Comparison of ENCODE assay signal across 8 cellular contexts in the genomic region with DNA sequence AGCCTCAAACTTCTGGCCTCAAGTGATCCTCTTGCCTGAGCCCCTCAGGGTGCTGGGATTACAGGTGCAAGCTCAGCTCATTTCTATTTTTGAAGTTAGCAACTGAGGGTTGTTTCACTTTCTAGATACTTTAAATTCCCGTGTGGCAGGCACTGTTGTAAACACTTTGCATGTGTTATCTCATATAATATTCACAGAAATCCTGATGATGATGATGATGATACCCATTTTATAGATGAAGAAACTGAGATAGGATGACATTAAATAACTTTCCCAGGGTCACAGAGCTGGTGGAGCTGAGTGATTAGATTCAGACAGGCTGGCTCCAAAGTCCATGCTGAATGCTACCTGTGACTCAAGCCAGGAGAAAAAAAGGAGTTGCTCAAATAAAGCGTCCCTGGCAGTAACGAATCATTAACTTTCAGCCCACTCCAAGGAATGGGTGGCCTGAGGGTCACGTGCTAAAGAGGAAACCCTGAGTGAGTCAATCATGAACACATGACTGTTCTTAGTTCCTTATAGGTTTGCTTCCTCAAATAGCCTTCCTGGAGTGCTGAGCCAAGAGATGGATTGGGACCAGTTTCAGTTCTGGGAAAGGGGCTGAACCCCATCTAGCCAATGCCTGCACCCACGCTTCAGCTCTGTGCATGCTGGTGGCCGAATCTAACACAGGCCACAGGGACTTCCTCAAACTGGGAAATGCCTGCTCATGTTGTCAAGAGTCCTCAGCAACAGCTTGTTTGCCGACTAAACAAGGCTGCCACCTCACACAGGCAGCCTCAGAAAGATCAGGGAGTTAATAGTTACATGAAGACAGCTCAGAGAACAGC. TPM values are rescaled to one million over a fixed set of nuclear protein-coding genes. Genes with fewer than 3 reads are reported as not detected.
DNase-seq lines count a peak whose midpoint lies in the region; ATAC-seq, FAIRE-seq and TF ChIP-seq lines count a peak whose summit lies in the region.

No MANE protein-coding gene starts in this region.

- H3K27ac Mint-ChIP-seq in activated naive CD4-positive, alpha-beta T cell treated with anti-CD3 and anti-CD28 coated beads, Interleukin-2, amount 50 U/mL, for 72 hours = peak overlapping the region; percentile 40 to 91

- ATAC-seq in activated naive CD4-positive, alpha-beta T cell treated with anti-CD3 and anti-CD28 coated beads, Interleukin-2, amount 50 U/mL, for 72 hours = peak; percentile 64 to 85

- H3K4me3 ChIP-seq in fibroblast of lung (replicated peaks in 1 of 4; ENCODE audit: control extremely low read depth in 1 of 4, insufficient read depth in 1 of 4, low read depth in 3 of 4, low read length in 4 of 4) (peak overlapping the region in 1 of 4 experiments; percentile 27), neural cell (ENCODE audit: low read length) (no peak overlapping the region)

- in situ Hi-C loops in KBM-7 (cut with MboI; ENCODE audit: low pct_unique_long_range_greater_than_20kb, low sequenced_read_pairs) = no loop called here

- no peaks in the 10 kb centered on the region for H3K4me1 ChIP-seq in fibroblast of lung (ENCODE audit: control insufficient read depth, extremely low read depth, insufficient read depth, low read length)

- FAIRE-seq in frontal cortex (lab: Jason Lieb, UNC) = no peak

- H3K9ac ChIP-seq in fibroblast of lung (ENCODE audit: insufficient read depth, low read length) = no peak overlapping the region
- H3K9ac ChIP-seq in neural cell (ENCODE audit: low read length) = no peak overlapping the region

- H3K9me3 ChIP-seq in fibroblast of lung (ENCODE audit: control insufficient read depth, insufficient read depth, low read depth, low read length) (no peaks in the 10 kb centered on the region), neural cell (ENCODE audit: low read length) (no peaks in the 10 kb centered on the region)

- H3F3A ChIP-seq in neural cell (ENCODE audit: insufficient read depth, low read length, poor library complexity, severe bottlenecking) = no peaks in the 10 kb centered on the region

- no peaks in the 10 kb centered on the region for H3K9me2 ChIP-seq in neural cell (ENCODE audit: insufficient read depth, low read length)

- peak overlapping the region; percentile 57 for H3K4me2 ChIP-seq in fibroblast of lung (ENCODE audit: extremely low read depth, insufficient read depth, low read length)
- H3K4me2 ChIP-seq in neural cell (ENCODE audit: low read length) = no peak overlapping the region

- no peaks in the 10 kb centered on the region for H4K20me1 ChIP-seq in fibroblast of lung (ENCODE audit: control insufficient read depth, extremely low read depth, insufficient read depth, low read length)
- no peaks in the 10 kb centered on the region for H4K20me1 ChIP-seq in neural cell (ENCODE audit: insufficient read depth)

- H3K27ac ChIP-seq in fibroblast of lung (ENCODE audit: insufficient read depth, low read length) = peak overlapping the region; percentile 76
- no peak overlapping the region for H3K27ac ChIP-seq in neural cell (ENCODE audit: low read length)

- no peaks in the 10 kb centered on the region for H3K36me3 Mint-ChIP-seq in activated naive CD4-positive, alpha-beta T cell treated with anti-CD3 and anti-CD28 coated beads, Interleukin-2, amount 50 U/mL, for 72 hours

- TF ChIP-seq EP300 in neural cell (conservative IDR thresholded peaks at IDR 0.05; ENCODE audit: poor library complexity, severe bottlenecking) = peak; percentile 22

- DNase-seq in activated naive CD4-positive, alpha-beta T cell treated with anti-CD3 and anti-CD28 coated beads, Interleukin-2, amount 50 U/mL, for 72 hours (ENCODE audit: low spot score in 2 of 2) = no peak
- no peak for DNase-seq in activated naive CD4-positive, alpha-beta T cell treated with anti-CD3 and anti-CD28 coated beads, Interleukin-2, amount 50 U/mL, for 16 hours
- DNase-seq in GOT3 (lab: John Stamatoyannopoulos, UW) (peak; percentile 41), KBM-7 (peak; percentile 95), SW480 (ENCODE audit: low spot score) (peak; percentile 74), fibroblast of lung (ENCODE audit: low read depth in 2 of 2) (peak; percentile 84 to 96), frontal cortex (ENCODE audit: low spot score in 2 of 2) (no peak)

- H3K27me3 ChIP-seq in fibroblast of lung (ENCODE audit: control insufficient read depth, insufficient read depth, low read length) = no peaks in the 10 kb centered on the region
- no peaks in the 10 kb centered on the region for H3K27me3 ChIP-seq in neural cell (ENCODE audit: insufficient read depth, low read depth, low read length)

- TF ChIP-seq RAD21 in neural cell (conservative IDR thresholded peaks at IDR 0.05) = no peak

- H3K36me3 ChIP-seq in fibroblast of lung (ENCODE audit: control insufficient read depth, insufficient read depth, low read length) = no peaks in the 10 kb centered on the region
- no peaks in the 10 kb centered on the region for H3K36me3 ChIP-seq in neural cell (ENCODE audit: insufficient read depth, low read length)

- H3K9me3 Mint-ChIP-seq in activated naive CD4-positive, alpha-beta T cell treated with anti-CD3 and anti-CD28 coated beads, Interleukin-2, amount 50 U/mL, for 72 hours = no peaks in the 10 kb centered on the region

- TF ChIP-seq CTCF in fibroblast of lung (conservative IDR thresholded peaks at IDR 0.05 in 1 of 2, IDR thresholded peaks at IDR 0.05 in 1 of 2; ENCODE audit: low read depth in 1 of 2, low read length in 2 of 2) = no peak
- TF ChIP-seq CTCF in neural cell (IDR thresholded peaks at IDR 0.05; ENCODE audit: poor library complexity, severe bottlenecking) = no peak

- H3K79me2 ChIP-seq in fibroblast of lung (ENCODE audit: control insufficient read depth, insufficient read depth, low read length) = no peaks in the 10 kb centered on the region
- no peaks in the 10 kb centered on the region for H3K79me2 ChIP-seq in neural cell (replicated peaks; ENCODE audit: insufficient read depth, low read length)

- H2AFZ ChIP-seq in fibroblast of lung (ENCODE audit: low read length) (peak overlapping the region; percentile 79), neural cell (ENCODE audit: low read depth, low read length) (no peak overlapping the region)

TF ChIP-seq in neural cell, 6 proteins besides CTCF, POLR2A, EP300 and RAD21:
- TF ChIP-seq TAF1 (IDR thresholded peaks at IDR 0.05; ENCODE audit: low read depth) (no peak), EZH2 (IDR thresholded peaks at IDR 0.05; ENCODE audit: borderline replicate concordance, insufficient read depth, low read length, poor library complexity, severe bottlenecking) (no peak), SMC3 (conservative IDR thresholded peaks at IDR 0.05; ENCODE audit: poor library complexity) (no peak), MXI1 (conservative IDR thresholded peaks at IDR 0.05; ENCODE audit: poor library complexity, severe bottlenecking) (no peak), POLR2AphosphoS5 (IDR thresholded peaks at IDR 0.05) (no peak)
- TF ChIP-seq, protein P1, sequence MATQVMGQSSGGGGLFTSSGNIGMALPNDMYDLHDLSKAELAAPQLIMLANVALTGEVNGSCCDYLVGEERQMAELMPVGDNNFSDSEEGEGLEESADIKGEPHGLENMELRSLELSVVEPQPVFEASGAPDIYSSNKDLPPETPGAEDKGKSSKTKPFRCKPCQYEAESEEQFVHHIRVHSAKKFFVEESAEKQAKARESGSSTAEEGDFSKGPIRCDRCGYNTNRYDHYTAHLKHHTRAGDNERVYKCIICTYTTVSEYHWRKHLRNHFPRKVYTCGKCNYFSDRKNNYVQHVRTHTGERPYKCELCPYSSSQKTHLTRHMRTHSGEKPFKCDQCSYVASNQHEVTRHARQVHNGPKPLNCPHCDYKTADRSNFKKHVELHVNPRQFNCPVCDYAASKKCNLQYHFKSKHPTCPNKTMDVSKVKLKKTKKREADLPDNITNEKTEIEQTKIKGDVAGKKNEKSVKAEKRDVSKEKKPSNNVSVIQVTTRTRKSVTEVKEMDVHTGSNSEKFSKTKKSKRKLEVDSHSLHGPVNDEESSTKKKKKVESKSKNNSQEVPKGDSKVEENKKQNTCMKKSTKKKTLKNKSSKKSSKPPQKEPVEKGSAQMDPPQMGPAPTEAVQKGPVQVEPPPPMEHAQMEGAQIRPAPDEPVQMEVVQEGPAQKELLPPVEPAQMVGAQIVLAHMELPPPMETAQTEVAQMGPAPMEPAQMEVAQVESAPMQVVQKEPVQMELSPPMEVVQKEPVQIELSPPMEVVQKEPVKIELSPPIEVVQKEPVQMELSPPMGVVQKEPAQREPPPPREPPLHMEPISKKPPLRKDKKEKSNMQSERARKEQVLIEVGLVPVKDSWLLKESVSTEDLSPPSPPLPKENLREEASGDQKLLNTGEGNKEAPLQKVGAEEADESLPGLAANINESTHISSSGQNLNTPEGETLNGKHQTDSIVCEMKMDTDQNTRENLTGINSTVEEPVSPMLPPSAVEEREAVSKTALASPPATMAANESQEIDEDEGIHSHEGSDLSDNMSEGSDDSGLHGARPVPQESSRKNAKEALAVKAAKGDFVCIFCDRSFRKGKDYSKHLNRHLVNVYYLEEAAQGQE (IDR thresholded peaks at IDR 0.05; ENCODE audit: borderline replicate concordance) = no peak

RNA-seq across cellular contexts. Expression of gene RBM47, which starts 52.8 kb away (rescaled TPM):
- 1 to 10 TPM in 1 of 2 donors, under 1 TPM in 1; 0.59 to 3.3 TPM for total RNA-seq in activated naive CD4-positive, alpha-beta T cell treated with anti-CD3 and anti-CD28 coated beads, Interleukin-2, amount 50 U/mL, for 72 hours
- total RNA-seq in fibroblast of lung (1.8 and 2.3 TPM in 2 replicates), frontal cortex (0.82 TPM)
- polyA plus RNA-seq in fibroblast of lung (0.14 and 0.73 TPM in 2 replicates), neural cell (1.7 and 2.4 TPM in 2 replicates)
- 0.07 and 0.41 TPM in 2 replicates for polyA plus RNA-seq in fibroblast of lung (2012)
- polyA minus RNA-seq in fibroblast of lung (ENCODE audit: low replicate concordance) (not detected in 2 replicates), neural cell (0.97 and 1.0 TPM in 2 replicates)

Comparison
In these comparisons a context has a peak if more than half of its experiments do, and no peak if none do; other contexts are left out.
1. DNase-seq: peak in GOT3 (single experiment), KBM-7 (single experiment), SW480 (single experiment) and fibroblast of lung (2 of 2); none in activated naive CD4-positive, alpha-beta T cell treated with anti-CD3 and anti-CD28 coated beads, Interleukin-2, amount 50 U/mL, for 72 hours (0 of 2), activated naive CD4-positive, alpha-beta T cell treated with anti-CD3 and anti-CD28 coated beads, Interleukin-2, amount 50 U/mL, for 16 hours (single experiment) and frontal cortex (0 of 2).